In genomic region chr16:85738878-85739715, GRCh38 we compare ENCODE assay signal across 26 cellular contexts. TPM values are rescaled to one million over a fixed set of nuclear protein-coding genes. Genes with fewer than 3 reads are reported as not detected.
"Had no signal": no experiment of that assay in that cellular context is flagged by ENCODE, and none has a peak within 500 bp of the region (broad histone marks: within the 10 kb centered on the region; RNA-seq: fewer than 3 reads in every experiment).

No MANE protein-coding gene starts in this region.

- DNase-seq: activated CD4-positive, alpha-beta T cell treated with anti-CD3 and anti-CD28 coated beads for 36 hours; activated CD4-positive, alpha-beta T cell treated with anti-CD3 and anti-CD28 coated beads, Interleukin-2, amount 10 ng/mL, durations not matched to agents 7 days and 5 days; activated CD4-positive, alpha-beta T cell treated with anti-CD3 and anti-CD28 coated beads, Interleukin-2, amount 50 U/mL, for 48 hours; activated CD8-positive, alpha-beta T cell treated with anti-CD3 and anti-CD28 coated beads, Interleukin-2, amount 10 ng/mL, durations not matched to agents 7 days and 5 days; activated gamma-delta T cell; activated naive CD4-positive, alpha-beta T cell treated with Interleukin-2 at 50 U/mL for 16 hours; activated naive CD8-positive, alpha-beta T cell treated with anti-CD3 and anti-CD28 coated beads, Interleukin-2, amount 10 ng/mL, durations not matched to agents 7 days and 5 days; activated T-cell treated with anti-CD3 and anti-CD28 coated beads, Interleukin-2, amount 50 U/mL, for 24 hours; caudate nucleus; cerebellar nuclear complex; MM.1S; MV-4-11; NCI-H1092; NCI-H1436 treated with DMSO at 0.1 percent for 48 hours; NCI-H1694 treated with DMSO at 0.1 percent for 48 hours; NCI-H2029; NCI-H2171; NCI-H510A; NCI-H526; NCI-H748 treated with DMSO at 0.1 percent for 48 hours; NK-92 treated with Interleukin-12 subunit alpha and Interleukin-12 subunit beta, amount 100 ng/mL, for 24 hours; PC-9; Right ventricle myocardium superior had no signal

- H3K27ac ChIP-seq: KMS-11, PC-9 had no signal

- H3K4me3 ChIP-seq: PC-9 had no signal

RNA-seq across cellular contexts. Expression of gene C16orf74, which starts 11.8 kb away (rescaled TPM):
- total RNA-seq: activated T-helper 2 cell treated with anti-CD3 and anti-CD28 coated beads, Interferon-gamma antibody, Interleukin-2, Interleukin-4, amounts not matched to agents 10 μg/mL and 5 μg/mL and 100 μg/mL, durations not matched to agents 14 hours and 24 hours and 36 hours; LHCN-M2 had no signal
